8 cellular contexts compared by ENCODE assay signal in genomic region chr16:88035884-88036639, GRCh38.
DNase-seq lines count a peak whose midpoint lies in the region; ATAC-seq and TF ChIP-seq lines count a peak whose summit lies in the region.
"Not testable (repeated sequence)": the region's sequence is repeated elsewhere in the genome, so short reads cannot be mapped to it uniquely, and the experiment has no call there.

No MANE protein-coding gene starts in this region.

- ATAC-seq in GM23338; activated naive CD4-positive, alpha-beta T cell treated with anti-CD3 and anti-CD28 coated beads, Interleukin-2, amount 50 U/mL, for 72 hours; central memory CD8-positive, alpha-beta T cell (replicated peaks; ENCODE audit: extremely low read depth, poor library complexity, severe bottlenecking); stimulated activated naive B cell treated with anti-CD40 and anti-IgM and Interleukin-4, amounts not matched to agents 10 μg/mL and 1 μg/mL and 100 μg/mL, for 72 hours (replicated peaks): not testable (repeated sequence)
- ATAC-seq in Right ventricle myocardium inferior, result peak; percentile 69
- peak; percentile 63 to 82 for ATAC-seq in right cardiac atrium

- intact Hi-C loops in Right ventricle myocardium inferior (cut with DNase I); right cardiac atrium (cut with DNase I); posterior vena cava (cut with DNase I): not testable (repeated sequence)

- not testable (repeated sequence) for TF ChIP-seq CTCF in GM23338 (conservative IDR thresholded peaks at IDR 0.05; ENCODE audit: low read depth in 2 of 2); nephron progenitor cell (IDR thresholded peaks at IDR 0.05)

- not testable (repeated sequence) for H2AFZ ChIP-seq in GM23338

- not testable (repeated sequence) for DNase-seq in GM23338 (ENCODE audit: low spot score); activated naive CD4-positive, alpha-beta T cell treated with anti-CD3 and anti-CD28 coated beads, Interleukin-2, amount 50 U/mL, for 72 hours (ENCODE audit: low spot score in 2 of 2); central memory CD8-positive, alpha-beta T cell (ENCODE audit: low spot score in 2 of 2); Right ventricle myocardium inferior (ENCODE audit: missing footprints); right cardiac atrium; nephron progenitor cell; stimulated activated naive B cell treated with anti-CD40 and anti-IgM and Interleukin-4, amounts not matched to agents 10 μg/mL and 1 μg/mL and 100 μg/mL, for 72 hours
- DNase-seq in posterior vena cava (ENCODE audit: low spot score), result peak; percentile 56

- not testable (repeated sequence) for H3K79me2 ChIP-seq in GM23338 (replicated peaks; ENCODE audit: insufficient read depth)

- H3K36me3 Mint-ChIP-seq in GM23338 (ENCODE audit: low read depth) (peaks cover 20% of the 10 kb centered on the region), nephron progenitor cell (ENCODE audit: low read depth) (peaks cover 31% of the 10 kb centered on the region)
- not testable (repeated sequence) for H3K36me3 Mint-ChIP-seq in activated naive CD4-positive, alpha-beta T cell treated with anti-CD3 and anti-CD28 coated beads, Interleukin-2, amount 50 U/mL, for 72 hours
- H3K36me3 Mint-ChIP-seq in central memory CD8-positive, alpha-beta T cell (ENCODE audit: insufficient read depth), result peaks cover 22% of the 10 kb centered on the region
- peaks cover 52 to 63% of the 10 kb centered on the region in 2 donors for H3K36me3 Mint-ChIP-seq in stimulated activated naive B cell treated with anti-CD40 and anti-IgM and Interleukin-4, amounts not matched to agents 10 μg/mL and 1 μg/mL and 100 μg/mL, for 72 hours

- H3K4me3 ChIP-seq in GM23338; right cardiac atrium (ENCODE audit: low read length): not testable (repeated sequence)

- WGBS in right cardiac atrium, result 83% methylated on average over 30 of the region's 30 CpGs

- H4K20me1 ChIP-seq in GM23338 (replicated peaks; ENCODE audit: insufficient read depth), result not testable (repeated sequence)

- H3K36me3 ChIP-seq in GM23338 (ENCODE audit: insufficient read depth), result not testable (repeated sequence)

- H3K4me2 ChIP-seq in GM23338, result not testable (repeated sequence)

- H3K4me1 ChIP-seq in GM23338 (ENCODE audit: insufficient read depth); right cardiac atrium (ENCODE audit: control insufficient read depth, insufficient read depth, low read length): not testable (repeated sequence)

- peaks cover 20% of the 10 kb centered on the region for H3K4me1 Mint-ChIP-seq in GM23338
- not testable (repeated sequence) for H3K4me1 Mint-ChIP-seq in central memory CD8-positive, alpha-beta T cell
- H3K4me1 Mint-ChIP-seq in nephron progenitor cell, result peaks cover 11% of the 10 kb centered on the region
- H3K4me1 Mint-ChIP-seq in stimulated activated naive B cell treated with anti-CD40 and anti-IgM and Interleukin-4, amounts not matched to agents 10 μg/mL and 1 μg/mL and 100 μg/mL, for 72 hours, result peaks cover 5 to 19% of the 10 kb centered on the region in 2 donors

- H3K27me3 Mint-ChIP-seq in GM23338 (ENCODE audit: insufficient read depth, low read depth, poor library complexity); central memory CD8-positive, alpha-beta T cell; nephron progenitor cell (ENCODE audit: low read depth, poor library complexity); stimulated activated naive B cell treated with anti-CD40 and anti-IgM and Interleukin-4, amounts not matched to agents 10 μg/mL and 1 μg/mL and 100 μg/mL, for 72 hours: not testable (repeated sequence)

- H3K27me3 ChIP-seq in GM23338 (ENCODE audit: insufficient read depth); right cardiac atrium (ENCODE audit: control insufficient read depth, insufficient read depth): not testable (repeated sequence)

- H3K4me3 Mint-ChIP-seq in GM23338; central memory CD8-positive, alpha-beta T cell; nephron progenitor cell; stimulated activated naive B cell treated with anti-CD40 and anti-IgM and Interleukin-4, amounts not matched to agents 10 μg/mL and 1 μg/mL and 100 μg/mL, for 72 hours: not testable (repeated sequence)

- H3K9me3 Mint-ChIP-seq in GM23338; activated naive CD4-positive, alpha-beta T cell treated with anti-CD3 and anti-CD28 coated beads, Interleukin-2, amount 50 U/mL, for 72 hours; central memory CD8-positive, alpha-beta T cell; nephron progenitor cell; stimulated activated naive B cell treated with anti-CD40 and anti-IgM and Interleukin-4, amounts not matched to agents 10 μg/mL and 1 μg/mL and 100 μg/mL, for 72 hours: not testable (repeated sequence)

- not testable (repeated sequence) for H3K9me3 ChIP-seq in right cardiac atrium (ENCODE audit: control insufficient read depth, low read length)

- H3F3A ChIP-seq in GM23338 (replicated peaks; ENCODE audit: low read depth), result not testable (repeated sequence)

- H3K27ac Mint-ChIP-seq in GM23338 (peak overlapping the region; percentile 77), nephron progenitor cell (peak overlapping the region; percentile 56)
- H3K27ac Mint-ChIP-seq in activated naive CD4-positive, alpha-beta T cell treated with anti-CD3 and anti-CD28 coated beads, Interleukin-2, amount 50 U/mL, for 72 hours, result peak overlapping the region; percentile 17 to 52
- H3K27ac Mint-ChIP-seq in central memory CD8-positive, alpha-beta T cell (ENCODE audit: low read depth), result peak overlapping the region; percentile 41
- H3K27ac Mint-ChIP-seq in stimulated activated naive B cell treated with anti-CD40 and anti-IgM and Interleukin-4, amounts not matched to agents 10 μg/mL and 1 μg/mL and 100 μg/mL, for 72 hours, result peak overlapping the region; percentile 69

- not testable (repeated sequence) for H3K9me2 ChIP-seq in GM23338 (ENCODE audit: insufficient read depth)

- H3K27ac ChIP-seq in GM23338 (ENCODE audit: low read depth); right cardiac atrium (ENCODE audit: low read length): not testable (repeated sequence)
